11 cellular contexts compared by ENCODE assay signal in the genomic region with DNA sequence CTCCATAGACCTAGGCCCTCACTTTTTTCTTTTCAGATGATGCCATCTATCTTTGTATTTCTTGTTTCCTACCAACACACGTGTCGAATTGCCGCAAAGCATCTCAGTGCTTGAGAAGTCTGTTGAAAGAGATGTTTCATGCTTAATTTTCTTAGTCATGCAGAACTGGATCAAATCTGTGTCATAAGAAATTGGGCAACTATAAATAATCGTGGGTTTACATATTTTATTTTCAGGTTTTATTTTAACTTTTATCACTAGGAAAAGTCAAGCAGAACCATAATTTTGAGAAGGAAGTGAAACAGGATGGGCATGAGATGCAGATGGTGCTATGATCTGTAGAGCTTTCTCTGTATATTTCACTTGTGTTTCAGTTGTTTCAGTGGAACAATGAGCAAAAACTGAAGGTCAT.
DNase-seq lines count a peak whose midpoint lies in the region; ATAC-seq lines count a peak whose summit lies in the region.
"Had no signal": no experiment of that assay in that cellular context is flagged by ENCODE, and none has a peak within 500 bp of the region (broad histone marks: within the 10 kb centered on the region; RNA-seq: fewer than 3 reads in every experiment).

No MANE protein-coding gene starts in this region.

- intact Hi-C loops in activated CD4-positive, alpha-beta memory T cell treated with anti-CD3 and anti-CD28 coated beads for 36 hours (cut with micrococcal nuclease), result no loop called here

- CTCF ChIA-PET in activated CD4-positive, alpha-beta memory T cell treated with anti-CD3 and anti-CD28 coated beads for 36 hours (lab: Charles Lee), result no interaction called here

- H3K27ac Mint-ChIP-seq in stimulated activated naive B cell treated with anti-CD40 and anti-IgM and Interleukin-4, amounts not matched to agents 10 μg/mL and 1 μg/mL and 100 μg/mL, for 72 hours, result peak overlapping the region; percentile 81
- no peak overlapping the region for H3K27ac Mint-ChIP-seq in activated CD4-positive, alpha-beta memory T cell treated with anti-CD3 and anti-CD28 coated beads for 36 hours
- H3K27ac Mint-ChIP-seq: brain had no signal

- POLR2A ChIA-PET in activated CD4-positive, alpha-beta memory T cell treated with anti-CD3 and anti-CD28 coated beads for 36 hours (lab: Charles Lee), result interaction anchor here (0.7 kb wide), 1 partner anchor 282 kb away, joined by 3 read pairs; no protein-coding TSS in a partner anchor

- ATAC-seq in GM19025 (IDR thresholded peaks at IDR 0.05; ENCODE audit: low read depth, unreplicated experiment) (peak; percentile 50), GM21786 (IDR thresholded peaks at IDR 0.05; ENCODE audit: unreplicated experiment) (peak; percentile 62), HG03196 (IDR thresholded peaks at IDR 0.05; ENCODE audit: unreplicated experiment) (peak; percentile 52)
- peak; percentile 90 for ATAC-seq in stimulated activated naive B cell treated with anti-CD40 and anti-IgM and Interleukin-4, amounts not matched to agents 10 μg/mL and 1 μg/mL and 100 μg/mL, for 72 hours (replicated peaks)

- no peaks in the 10 kb centered on the region for H3K9me3 Mint-ChIP-seq in stimulated activated naive B cell treated with anti-CD40 and anti-IgM and Interleukin-4, amounts not matched to agents 10 μg/mL and 1 μg/mL and 100 μg/mL, for 72 hours
- no peaks in the 10 kb centered on the region for H3K9me3 Mint-ChIP-seq in activated CD4-positive, alpha-beta memory T cell treated with anti-CD3 and anti-CD28 coated beads for 36 hours
- H3K9me3 Mint-ChIP-seq: brain had no signal

- no peak for DNase-seq in stimulated activated naive B cell treated with anti-CD40 and anti-IgM and Interleukin-4, amounts not matched to agents 10 μg/mL and 1 μg/mL and 100 μg/mL, for 72 hours
- DNase-seq in HCEC 1CT, result no peak
- DNase-seq in Ammon's horn (ENCODE audit: low spot score), result no peak
- no peak for DNase-seq in activated CD4-positive, alpha-beta memory T cell treated with anti-CD3 and anti-CD28 coated beads for 36 hours
- DNase-seq: DMS79, H7, NCI-H1436 had no signal

- H3K36me3 Mint-ChIP-seq in stimulated activated naive B cell treated with anti-CD40 and anti-IgM and Interleukin-4, amounts not matched to agents 10 μg/mL and 1 μg/mL and 100 μg/mL, for 72 hours, result no peaks in the 10 kb centered on the region
- H3K36me3 Mint-ChIP-seq in activated CD4-positive, alpha-beta memory T cell treated with anti-CD3 and anti-CD28 coated beads for 36 hours, result no peaks in the 10 kb centered on the region
- H3K36me3 Mint-ChIP-seq: brain had no signal

- peak overlapping the region in 1 of 2 donors; percentile 28 for H3K4me3 Mint-ChIP-seq in stimulated activated naive B cell treated with anti-CD40 and anti-IgM and Interleukin-4, amounts not matched to agents 10 μg/mL and 1 μg/mL and 100 μg/mL, for 72 hours
- H3K4me3 Mint-ChIP-seq in activated CD4-positive, alpha-beta memory T cell treated with anti-CD3 and anti-CD28 coated beads for 36 hours, result no peak overlapping the region
- H3K4me3 Mint-ChIP-seq: brain had no signal

- H3K27me3 Mint-ChIP-seq in stimulated activated naive B cell treated with anti-CD40 and anti-IgM and Interleukin-4, amounts not matched to agents 10 μg/mL and 1 μg/mL and 100 μg/mL, for 72 hours, result no peaks in the 10 kb centered on the region
- no peaks in the 10 kb centered on the region for H3K27me3 Mint-ChIP-seq in activated CD4-positive, alpha-beta memory T cell treated with anti-CD3 and anti-CD28 coated beads for 36 hours
- H3K27me3 Mint-ChIP-seq: brain had no signal

- H3K4me1 Mint-ChIP-seq in stimulated activated naive B cell treated with anti-CD40 and anti-IgM and Interleukin-4, amounts not matched to agents 10 μg/mL and 1 μg/mL and 100 μg/mL, for 72 hours, result peaks cover 20 to 44% of the 10 kb centered on the region in 2 donors
- H3K4me1 Mint-ChIP-seq in activated CD4-positive, alpha-beta memory T cell treated with anti-CD3 and anti-CD28 coated beads for 36 hours (ENCODE audit: low read depth), result no peaks in the 10 kb centered on the region
